Comparison of ENCODE assay signal across 8 cellular contexts in the genomic region with DNA sequence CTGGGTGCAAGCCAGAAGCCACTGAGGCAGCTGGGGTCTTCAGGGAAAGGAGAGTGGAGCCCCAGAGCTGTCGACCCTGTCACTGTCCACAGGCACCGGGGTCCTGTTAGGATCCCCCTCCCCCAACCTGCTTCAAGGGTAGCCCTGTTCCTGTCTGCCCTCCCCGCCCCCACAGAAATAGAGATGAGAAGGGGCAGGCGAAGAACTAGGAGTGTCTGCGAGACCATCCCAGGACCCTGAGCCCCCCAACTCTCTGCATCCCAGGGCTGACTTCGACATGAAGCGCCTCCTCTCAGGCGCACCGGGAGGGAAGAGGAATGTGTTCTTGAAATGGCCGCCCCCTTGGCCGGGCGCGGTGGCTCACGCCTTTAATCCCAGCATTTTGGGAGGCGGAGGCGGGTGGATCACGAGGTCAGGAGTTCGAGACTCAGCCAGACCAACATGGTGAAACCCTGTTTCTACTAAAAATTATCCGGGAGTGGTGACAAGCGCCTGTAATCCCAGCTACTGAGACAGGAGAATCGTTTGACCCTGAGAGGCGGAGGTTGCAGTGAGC. TPM values are rescaled to one million over a fixed set of nuclear protein-coding genes. Genes with fewer than 3 reads are reported as not detected.
DNase-seq lines count a peak whose midpoint lies in the region; ATAC-seq and TF ChIP-seq lines count a peak whose summit lies in the region.

No MANE protein-coding gene starts in this region.

- in situ Hi-C loops in HAP-1 (cut with MboI; ENCODE audit: low sequenced_read_pairs): no loop called here

- peak overlapping the region; percentile 77 for H3K4me3 ChIP-seq in CD8-positive, alpha-beta memory T cell (ENCODE audit: low read length)
- H3K4me3 ChIP-seq in HAP-1 (peak overlapping the region; percentile 73), fibroblast of pulmonary artery (replicated peaks; ENCODE audit: low read depth, low read length) (peak overlapping the region; percentile 59), neutrophil (ENCODE audit: low read depth in 1 of 2, low read length in 1 of 2) (peak overlapping the region; percentile 83 to 84)

- TF ChIP-seq CTCF in fibroblast of pulmonary artery (IDR thresholded peaks at IDR 0.05; ENCODE audit: low read length, missing control alignments) (no peak), neutrophil (IDR thresholded peaks at IDR 0.05) (no peak)

- no peaks in the 10 kb centered on the region for H3K27me3 ChIP-seq in CD8-positive, alpha-beta memory T cell (ENCODE audit: insufficient read depth, low read length, poor library complexity, severe bottlenecking)
- H3K27me3 ChIP-seq in HAP-1 (ENCODE audit: low read depth) (no peaks in the 10 kb centered on the region), neutrophil (no peaks in the 10 kb centered on the region)

- POLR2A ChIA-PET in CD8-positive, alpha-beta memory T cell (lab: Charles Lee): interaction anchor here (1.0 kb wide), 1 partner anchor 12 kb away, joined by 3 read pairs; no protein-coding TSS in a partner anchor
- POLR2A ChIA-PET in T-cell (lab: Charles Lee): no interaction called here

- peak overlapping the region in 6 of 8 donors; percentile 29 to 86 (median 66) for H3K27ac Mint-ChIP-seq in CD8-positive, alpha-beta memory T cell
- H3K27ac Mint-ChIP-seq in T-cell: peak overlapping the region; percentile 46 to 52

- H3K4me1 Mint-ChIP-seq in CD8-positive, alpha-beta memory T cell: peaks cover 11 to 17% (median 17%) of the 10 kb centered on the region in 3 donors
- peaks cover 9 to 19% (median 13%) of the 10 kb centered on the region in 3 donors for H3K4me1 Mint-ChIP-seq in T-cell

- peaks cover 7% of the 10 kb centered on the region for H3K4me1 ChIP-seq in CD8-positive, alpha-beta memory T cell (ENCODE audit: insufficient read depth, low read length)
- H3K4me1 ChIP-seq in HAP-1: peaks cover 26% of the 10 kb centered on the region
- H3K4me1 ChIP-seq in neutrophil (ENCODE audit: control insufficient read depth in 1 of 2, insufficient read depth in 1 of 2, low read depth in 1 of 2, low read length in 1 of 2): peaks cover 15% of the 10 kb centered on the region in 2 experiments

- no peaks in the 10 kb centered on the region for H3K27me3 Mint-ChIP-seq in CD8-positive, alpha-beta memory T cell
- H3K27me3 Mint-ChIP-seq in T-cell: no peaks in the 10 kb centered on the region

- no peaks in the 10 kb centered on the region for H3K36me3 ChIP-seq in CD8-positive, alpha-beta memory T cell (ENCODE audit: insufficient read depth, low read length)
- no peaks in the 10 kb centered on the region for H3K36me3 ChIP-seq in HAP-1 (replicated peaks)
- H3K36me3 ChIP-seq in neutrophil: no peaks in the 10 kb centered on the region

- no peak for DNase-seq in CD8-positive, alpha-beta memory T cell
- DNase-seq in HAP-1 (ENCODE audit: low spot score in 2 of 2) (peak in 1 of 2 experiments; percentile 47), T-cell (peak in 1 of 34 experiments; percentile 21), fibroblast of pulmonary artery (ENCODE audit: low read depth) (no peak), NCI-H1930 (lab: John Stamatoyannopoulos, UW) (no peak), medulla oblongata (ENCODE audit: extremely low spot score) (no peak)

- H3K4me3 Mint-ChIP-seq in CD8-positive, alpha-beta memory T cell: peak overlapping the region; percentile 68 to 90 (median 72)
- peak overlapping the region; percentile 77 to 79 (median 78) for H3K4me3 Mint-ChIP-seq in T-cell

- peak; percentile 10 to 23 (median 12) for ATAC-seq in T-cell (replicated peaks in 1 of 4)
- no peak for ATAC-seq in HG02973 (IDR thresholded peaks at IDR 0.05; ENCODE audit: unreplicated experiment)

- no peaks in the 10 kb centered on the region for H3K9me3 Mint-ChIP-seq in CD8-positive, alpha-beta memory T cell
- H3K9me3 Mint-ChIP-seq in T-cell: no peaks in the 10 kb centered on the region

- H3K27ac ChIP-seq in CD8-positive, alpha-beta memory T cell (ENCODE audit: low read depth, low read length): peak overlapping the region; percentile 67
- peak overlapping the region; percentile 79 for H3K27ac ChIP-seq in neutrophil

- CTCF ChIA-PET in CD8-positive, alpha-beta memory T cell (lab: Charles Lee): interaction anchor here (1.3 to 1.8 kb wide), 4 partner anchors 8 to 19 kb away, joined by 5 to 7 read pairs (median 6); a partner anchor contains a TSS
- CTCF ChIA-PET in T-cell (lab: Charles Lee): interaction anchor here in 1 of 2 donors (0.9 to 1.7 kb wide), 2 partner anchors 16 to 19 kb away, joined by 3 read pairs; a partner anchor contains a TSS

- H3K36me3 Mint-ChIP-seq in CD8-positive, alpha-beta memory T cell: peaks cover 0 to 5% (median 0%) of the 10 kb centered on the region in 3 donors
- no peaks in the 10 kb centered on the region for H3K36me3 Mint-ChIP-seq in T-cell

- H3K9me3 ChIP-seq in CD8-positive, alpha-beta memory T cell (ENCODE audit: low read length): no peaks in the 10 kb centered on the region
- H3K9me3 ChIP-seq in HAP-1: no peaks in the 10 kb centered on the region
- no peaks in the 10 kb centered on the region for H3K9me3 ChIP-seq in neutrophil

RNA-seq across cellular contexts. Expression of a gene that starts 0.6 kb away (rescaled TPM):
- total RNA-seq in CD8-positive, alpha-beta memory T cell: 1 to 10 TPM; 3.4 to 3.7 TPM
- 0.35 TPM for polyA plus RNA-seq in CD8-positive, alpha-beta memory T cell
- 1 to 10 TPM; 3.2 to 6.4 (median 5.8) TPM for total RNA-seq in T-cell

RNA-seq across cellular contexts. Expression of a gene that starts 2.7 kb away (rescaled TPM):
- not detected for total RNA-seq in CD8-positive, alpha-beta memory T cell
- not detected for polyA plus RNA-seq in CD8-positive, alpha-beta memory T cell
- 1 to 10 TPM in 4 of 5 donors, not detected in 1; 1.5 to 2.6 (median 1.7) TPM for total RNA-seq in T-cell

RNA-seq across cellular contexts. Expression of a gene that starts 11.3 kb away (rescaled TPM):
- under 1 TPM; 0.81 to 0.93 TPM for total RNA-seq in CD8-positive, alpha-beta memory T cell
- 0.75 TPM for polyA plus RNA-seq in CD8-positive, alpha-beta memory T cell
- 1 to 10 TPM in 4 of 5 donors, under 1 TPM in 1; 0.58 to 2.2 (median 1.9) TPM for total RNA-seq in T-cell

RNA-seq across cellular contexts. Expression of a gene that starts 16.3 kb away (rescaled TPM):
- total RNA-seq in CD8-positive, alpha-beta memory T cell: 100 to 1,000 TPM; 172 to 186 TPM
- 34.0 TPM for polyA plus RNA-seq in CD8-positive, alpha-beta memory T cell
- 10 to 100 TPM; 26.1 to 66.3 (median 63.2) TPM for total RNA-seq in T-cell

RNA-seq across cellular contexts. Expression of a gene that starts 21.1 kb away (rescaled TPM):
- total RNA-seq in CD8-positive, alpha-beta memory T cell: 1 to 10 TPM in 1 of 2 experiments, under 1 TPM in 1; 0.90 to 1.6 TPM
- 1.9 TPM for polyA plus RNA-seq in CD8-positive, alpha-beta memory T cell
- 1 to 10 TPM; 1.6 to 5.3 (median 2.5) TPM for total RNA-seq in T-cell
